ENCODE assay signal across 1 cellular context in genomic region chr1:225694151-225694603, GRCh38.
A peak's percentile ranks its signal among the peaks of the same experiment; 100 is the strongest.
TF ChIP-seq lines count a peak whose summit lies in the region.

No MANE protein-coding gene starts in this region.

TF ChIP-seq in HepG2, 621 proteins besides CTCF, POLR2A, EP300 and RAD21 (continued from another document and continues in another):
- TF ChIP-seq KIAA2018 (CRISPR knock-in tag; IDR thresholded peaks at IDR 0.05; ENCODE audit: borderline replicate concordance): no peak
- peak; percentile 47; the same call in 1 of the 2 replicates for TF ChIP-seq NCOR1 (IDR thresholded peaks at IDR 0.05; ENCODE audit: borderline replicate concordance, low read length)
- TF ChIP-seq ZBTB37 (CRISPR knock-in tag; IDR thresholded peaks at IDR 0.05): peak; percentile 67
- no peak for TF ChIP-seq ZNF687 (CRISPR knock-in tag; IDR thresholded peaks at IDR 0.05)
- TF ChIP-seq PAXIP1 (CRISPR knock-in tag; conservative IDR thresholded peaks at IDR 0.05): peak; percentile 85
- peak; percentile 5 to 33; a peak in 1 of 4 replicates for TF ChIP-seq MAFK (conservative IDR thresholded peaks at IDR 0.05 in 1 of 2, IDR thresholded peaks at IDR 0.05 in 1 of 2; ENCODE audit: low read length in 2 of 2)
- TF ChIP-seq HMG20B (CRISPR knock-in tag; conservative IDR thresholded peaks at IDR 0.05): 0 out of 2 replicates have a peak, but pooled peaks have one; percentile 35
- no peak for TF ChIP-seq ZNF558 (CRISPR knock-in tag; IDR thresholded peaks at IDR 0.05; ENCODE audit: borderline replicate concordance)
- TF ChIP-seq CREBL2 (CRISPR knock-in tag; IDR thresholded peaks at IDR 0.05; ENCODE audit: borderline replicate concordance): no peak
- no peak for TF ChIP-seq ZNF451 (CRISPR knock-in tag; IDR thresholded peaks at IDR 0.05)
- TF ChIP-seq ZNF724P (CRISPR knock-in tag; IDR thresholded peaks at IDR 0.05; ENCODE audit: borderline replicate concordance): no peak
- peak; percentile 95; the same call in 1 of the 2 replicates for TF ChIP-seq AHDC1 (CRISPR knock-in tag; IDR thresholded peaks at IDR 0.05; ENCODE audit: borderline replicate concordance)
- no peak for TF ChIP-seq GLI4 (CRISPR knock-in tag; IDR thresholded peaks at IDR 0.05; ENCODE audit: borderline replicate concordance)
- peak; percentile 93; the same call in 1 of the 2 replicates for TF ChIP-seq HMG20A (CRISPR knock-in tag; IDR thresholded peaks at IDR 0.05; ENCODE audit: borderline replicate concordance)
- TF ChIP-seq HOXA3 (CRISPR knock-in tag; IDR thresholded peaks at IDR 0.05): no peak; the same call in 1 of the 2 replicates
- 0 out of 2 replicates have a peak, but pooled peaks have one; percentile 57 for TF ChIP-seq ZNF800 (CRISPR knock-in tag; IDR thresholded peaks at IDR 0.05)
- peak; percentile 48; the same call in 1 of the 2 replicates for TF ChIP-seq PPARG (CRISPR knock-in tag; conservative IDR thresholded peaks at IDR 0.05)
- no peak for TF ChIP-seq ZSCAN9 (CRISPR knock-in tag; IDR thresholded peaks at IDR 0.05; ENCODE audit: borderline replicate concordance)
- TF ChIP-seq MIXL1 (CRISPR knock-in tag; IDR thresholded peaks at IDR 0.05): peak; percentile 86
- 0 out of 2 replicates have a peak, but pooled peaks have one; percentile 27 for TF ChIP-seq ZNF670 (CRISPR knock-in tag; IDR thresholded peaks at IDR 0.05; ENCODE audit: borderline replicate concordance)
- TF ChIP-seq CCDC6 (CRISPR knock-in tag; IDR thresholded peaks at IDR 0.05): no peak
- TF ChIP-seq HDAC1 (CRISPR knock-in tag; IDR thresholded peaks at IDR 0.05): peak; percentile 78
